In the genomic region with DNA sequence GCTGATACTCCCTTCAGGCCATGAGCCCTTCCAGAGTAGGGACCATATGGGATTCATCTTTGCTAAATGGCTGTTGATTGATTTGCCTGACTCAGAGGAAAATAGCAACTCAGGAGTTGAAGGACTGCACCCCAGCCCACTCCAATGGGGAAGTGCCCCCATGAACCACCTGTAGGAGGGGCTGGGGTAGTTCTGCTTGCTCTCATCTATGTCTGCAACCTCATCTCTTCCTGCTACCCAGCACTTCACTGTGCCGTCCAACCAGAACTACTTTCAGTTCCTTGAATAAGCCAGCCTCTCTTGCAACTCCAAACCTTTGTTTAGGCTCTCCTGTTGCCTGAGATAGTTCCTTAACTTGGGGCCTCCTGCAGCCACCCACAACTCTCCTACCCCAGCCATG, we compare ENCODE assay signal across 10 cellular contexts. TPM values are rescaled to one million over a fixed set of nuclear protein-coding genes. Genes with fewer than 3 reads are reported as not detected.
DNase-seq lines count a peak whose midpoint lies in the region; ATAC-seq and TF ChIP-seq lines count a peak whose summit lies in the region.
"Had no signal": no experiment of that assay in that cellular context is flagged by ENCODE, and none has a peak within 500 bp of the region (broad histone marks: within the 10 kb centered on the region; RNA-seq: fewer than 3 reads in every experiment).

No MANE protein-coding gene starts in this region.

- ATAC-seq in GM21423 (IDR thresholded peaks at IDR 0.05; ENCODE audit: unreplicated experiment) (peak; percentile 95), HG03135 (IDR thresholded peaks at IDR 0.05; ENCODE audit: unreplicated experiment) (peak; percentile 87), gastroesophageal sphincter (no peak)

- H3K36me3 ChIP-seq in gastroesophageal sphincter, result peaks cover 0 to 82% of the 10 kb centered on the region in 2 donors

- H3K9me3 ChIP-seq in gastroesophageal sphincter, result no peaks in the 10 kb centered on the region

- no peak overlapping the region for H3K27ac ChIP-seq in gastroesophageal sphincter

- H3K9me3 Mint-ChIP-seq in MCF 10A (ENCODE audit: unreplicated experiment), result no peaks in the 10 kb centered on the region
- no peaks in the 10 kb centered on the region for H3K9me3 Mint-ChIP-seq in activated CD4-positive, alpha-beta T cell treated with anti-CD3 and anti-CD28 coated beads, Interleukin-2, amount 10 ng/mL, durations not matched to agents 24 days and 14 days

- peaks cover 12% of the 10 kb centered on the region for H3K27me3 Mint-ChIP-seq in MCF 10A (ENCODE audit: insufficient read depth, unreplicated experiment)
- no peaks in the 10 kb centered on the region for H3K27me3 Mint-ChIP-seq in activated CD4-positive, alpha-beta T cell treated with anti-CD3 and anti-CD28 coated beads, Interleukin-2, amount 10 ng/mL, durations not matched to agents 24 days and 14 days

- H3K27me3 ChIP-seq in gastroesophageal sphincter, result no peaks in the 10 kb centered on the region

- no peak overlapping the region for H3K27ac Mint-ChIP-seq in MCF 10A (ENCODE audit: low read depth, unreplicated experiment)
- H3K27ac Mint-ChIP-seq in activated CD4-positive, alpha-beta T cell treated with anti-CD3 and anti-CD28 coated beads, Interleukin-2, amount 10 ng/mL, durations not matched to agents 24 days and 14 days, result no peak overlapping the region

- H3K4me3 ChIP-seq in GM12865 (ENCODE audit: low read depth, low read length) (no peak overlapping the region), gastroesophageal sphincter (no peak overlapping the region)

- CTCF ChIA-PET in MCF 10A (lab: Yijun Ruan, JAX), result interaction anchor here (0.6 kb wide), 1 partner anchor 463 kb away, joined by 3 read pairs; no protein-coding TSS in a partner anchor

- intact Hi-C loops in MCF 10A (cut with micrococcal nuclease), result no loop called here
- intact Hi-C loops in activated CD4-positive, alpha-beta T cell treated with anti-CD3 and anti-CD28 coated beads, Interleukin-2, amount 10 ng/mL, durations not matched to agents 24 days and 14 days (cut with micrococcal nuclease), result no loop called here

- H3K4me3 Mint-ChIP-seq in MCF 10A (ENCODE audit: unreplicated experiment), result no peak overlapping the region
- H3K4me3 Mint-ChIP-seq in activated CD4-positive, alpha-beta T cell treated with anti-CD3 and anti-CD28 coated beads, Interleukin-2, amount 10 ng/mL, durations not matched to agents 24 days and 14 days, result no peak overlapping the region

- POLR2A ChIA-PET in MCF 10A (lab: Yijun Ruan, JAX), result no interaction called here

- H3K36me3 Mint-ChIP-seq in MCF 10A (ENCODE audit: insufficient read depth, unreplicated experiment), result no peaks in the 10 kb centered on the region
- peaks cover 9% of the 10 kb centered on the region for H3K36me3 Mint-ChIP-seq in activated CD4-positive, alpha-beta T cell treated with anti-CD3 and anti-CD28 coated beads, Interleukin-2, amount 10 ng/mL, durations not matched to agents 24 days and 14 days (ENCODE audit: low read depth)

- DNase-seq in GM12865 (ENCODE audit: low read depth), result peak; percentile 39
- peak; percentile 74 for DNase-seq in SIG-M5 treated with dmso at 0.1 percent for 504 hours (lab: John Stamatoyannopoulos, UW; ENCODE audit: unreplicated experiment)
- no peak for DNase-seq in MCF 10A (ENCODE audit: unreplicated experiment)
- no peak for DNase-seq in activated CD4-positive, alpha-beta T cell treated with anti-CD3 and anti-CD28 coated beads, Interleukin-2, amount 10 ng/mL, durations not matched to agents 24 days and 14 days
- DNase-seq in NCI-H2029 treated with DMSO at 0.1 percent for 48 hours (lab: John Stamatoyannopoulos, UW), result no peak
- DNase-seq: erythroblast, NCI-H2227 treated with DMSO at 0.1 percent for 48 hours had no signal

- no TSS peak for BruUV-seq in MCF 10A (replicated peaks; lab: Mats Ljungman, UMichigan)

- H3K4me1 ChIP-seq in gastroesophageal sphincter, result no peaks in the 10 kb centered on the region

- TF ChIP-seq EP300 in gastroesophageal sphincter (IDR thresholded peaks at IDR 0.05), result no peak

- no peak for TF ChIP-seq CTCF in GM12865 (IDR thresholded peaks at IDR 0.05; ENCODE audit: insufficient read depth, low read depth, low read length, missing control alignments)
- no peak for TF ChIP-seq CTCF in MCF 10A (IDR thresholded peaks at IDR 0.05; ENCODE audit: unreplicated experiment)
- TF ChIP-seq CTCF in gastroesophageal sphincter (IDR thresholded peaks at IDR 0.05), result no peak

- H3K4me1 Mint-ChIP-seq in MCF 10A (ENCODE audit: insufficient read depth, unreplicated experiment), result no peaks in the 10 kb centered on the region
- no peaks in the 10 kb centered on the region for H3K4me1 Mint-ChIP-seq in activated CD4-positive, alpha-beta T cell treated with anti-CD3 and anti-CD28 coated beads, Interleukin-2, amount 10 ng/mL, durations not matched to agents 24 days and 14 days

- TF ChIP-seq POLR2A in gastroesophageal sphincter (IDR thresholded peaks at IDR 0.05), result no peak

- WGBS in gastroesophageal sphincter (ENCODE audit: low coverage in 1 of 2), 2 donors, result 93 to 100% methylated on average over 1 of the region's 1 CpG

RNA-seq across cellular contexts. Expression of gene BEND5, which starts 26.6 kb away (rescaled TPM):
- total RNA-seq in MCF 10A (2022), result not detected in 2 replicates
- 11.4 and 11.5 TPM in 2 replicates for total RNA-seq in activated CD4-positive, alpha-beta T cell treated with anti-CD3 and anti-CD28 coated beads, Interleukin-2, amount 10 ng/mL, durations not matched to agents 24 days and 14 days
- total RNA-seq in gastroesophageal sphincter, result 10 to 100 TPM in 1 of 4 donors, 1 to 10 TPM in 3; 2.6 to 10.4 (median 5.9) TPM

Comparison
In these comparisons a context has a peak if more than half of its experiments do, and no peak if none do; other contexts are left out.
1. DNase-seq: peak in GM12865 (single experiment) and SIG-M5 treated with dmso at 0.1 percent for 504 hours (single experiment); none in MCF 10A (single experiment), activated CD4-positive, alpha-beta T cell treated with anti-CD3 and anti-CD28 coated beads, Interleukin-2, amount 10 ng/mL, durations not matched to agents 24 days and 14 days (single experiment) and NCI-H2029 treated with DMSO at 0.1 percent for 48 hours (single experiment).